In genomic region chr5:41219655-41220269, GRCh38 we compare ENCODE assay signal across 1 cellular context.
TF ChIP-seq lines count a peak whose summit lies in the region.

No MANE protein-coding gene starts in this region.

TF ChIP-seq in GM23338, 12 proteins besides CTCF, POLR2A, EP300 and RAD21 (continued from another document):
- TF ChIP-seq EZH2phosphoT487 (IDR thresholded peaks at IDR 0.05; ENCODE audit: unreplicated experiment) = no peak
